In the genomic region with DNA sequence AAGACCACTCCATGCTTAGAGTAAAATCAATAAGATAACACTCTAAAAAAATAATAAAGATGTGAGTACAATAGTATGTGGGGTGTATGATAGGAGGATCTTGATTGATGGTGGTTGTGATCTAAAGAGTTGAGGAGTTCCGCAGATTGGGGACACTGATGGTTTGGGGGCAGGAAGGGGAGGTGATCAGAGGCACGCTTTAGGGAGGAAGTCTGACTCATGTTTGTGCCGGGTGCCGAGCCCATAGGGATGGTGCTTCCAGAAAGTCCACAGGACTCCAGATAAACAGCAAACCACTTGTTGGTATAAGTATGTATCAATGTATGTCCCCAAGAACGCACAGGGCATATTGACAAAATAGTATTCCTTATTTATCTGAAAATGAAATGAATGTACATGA, we compare ENCODE assay signal across 19 cellular contexts. TPM values are rescaled to one million over a fixed set of nuclear protein-coding genes. Genes with fewer than 3 reads are reported as not detected.
"Had no signal": no experiment of that assay in that cellular context is flagged by ENCODE, and none has a peak within 500 bp of the region (broad histone marks: within the 10 kb centered on the region; RNA-seq: fewer than 3 reads in every experiment).

No MANE protein-coding gene starts in this region.

- H3K36me3 ChIP-seq: prostate gland, WERI-Rb-1 had no signal

- H3K27ac ChIP-seq: prostate gland, WERI-Rb-1 had no signal

- H3K9me3 ChIP-seq: prostate gland had no signal

- H3K4me3 ChIP-seq: prostate gland had no signal

- DNase-seq: activated CD4-positive, alpha-beta memory T cell treated with anti-CD3 and anti-CD28 coated beads, Interleukin-2, amount 10 ng/mL, durations not matched to agents 7 days and 5 days; activated CD4-positive, alpha-beta T cell treated with anti-CD3 and anti-CD28 coated beads for 36 hours; activated CD8-positive, alpha-beta memory T cell treated with anti-CD3 and anti-CD28 coated beads, Interleukin-2, amount 50 U/mL, for 48 hours; activated naive CD4-positive, alpha-beta T cell; caudate nucleus; cortex of kidney; effector memory CD8-positive, alpha-beta T cell; hypothalamus; natural killer cell; nucleus accumbens; stimulated activated CD4-positive, alpha-beta T cell treated with anti-CD3 and anti-CD28 coated beads, Interleukin-12 subunit alpha, Interleukin-12 subunit beta, amount 100 ng/mL, for 4 hours; stimulated activated naive CD4-positive, alpha-beta T cell; substantia nigra; trophoblast cell; WERI-Rb-1 had no signal

- H3K4me1 ChIP-seq: prostate gland had no signal

- ATAC-seq: activated CD4-positive, alpha-beta T cell treated with anti-CD3 and anti-CD28 coated beads for 36 hours; effector memory CD8-positive, alpha-beta T cell; natural killer cell; sciatic nerve had no signal

RNA-seq across cellular contexts. Expression of a gene that starts 27.5 kb away (rescaled TPM):
- total RNA-seq: activated CD4-positive, alpha-beta memory T cell treated with anti-CD3 and anti-CD28 coated beads, Interleukin-2, amount 10 ng/mL, durations not matched to agents 7 days and 5 days; activated CD4-positive, alpha-beta T cell treated with anti-CD3 and anti-CD28 coated beads for 36 hours; epithelial cell of proximal tubule; mucosa of gallbladder; natural killer cell; prostate gland; sciatic nerve had no signal
